27 cellular contexts compared by ENCODE assay signal in genomic region chr3:175337631-175338030, GRCh38.
"Had no signal": no experiment of that assay in that cellular context is flagged by ENCODE, and none has a peak within 500 bp of the region (broad histone marks: within the 10 kb centered on the region; RNA-seq: fewer than 3 reads in every experiment).

No MANE protein-coding gene starts in this region.

- H3K27me3 Mint-ChIP-seq: naive thymus-derived CD4-positive, alpha-beta T cell had no signal

- H3K9me3 ChIP-seq: colonic mucosa, esophagus squamous epithelium, heart right ventricle, left lung, ovary, testis, tibial nerve, upper lobe of right lung, uterus had no signal

- H3K4me3 ChIP-seq: colonic mucosa, esophagus squamous epithelium, heart right ventricle, left lung, ovary, testis, tibial nerve, upper lobe of right lung, uterus had no signal

- H3K4me1 Mint-ChIP-seq: nephron; stimulated activated effector memory CD8-positive, alpha-beta T cell treated with anti-CD3 and anti-CD28 coated beads, Interleukin-12 subunit alpha, Interleukin-12 subunit beta, amount 100 ng/mL, for 72 hours had no signal

- H3K36me3 Mint-ChIP-seq: stimulated activated effector memory CD8-positive, alpha-beta T cell treated with anti-CD3 and anti-CD28 coated beads, Interleukin-12 subunit alpha, Interleukin-12 subunit beta, amount 100 ng/mL, for 72 hours had no signal

- H3K9me3 Mint-ChIP-seq: nephron had no signal

- H3K27ac Mint-ChIP-seq: naive thymus-derived CD4-positive, alpha-beta T cell; nephron; stimulated activated effector memory CD8-positive, alpha-beta T cell treated with anti-CD3 and anti-CD28 coated beads, Interleukin-12 subunit alpha, Interleukin-12 subunit beta, amount 100 ng/mL, for 72 hours had no signal

- H3K36me3 ChIP-seq: colonic mucosa, esophagus squamous epithelium, heart right ventricle, left lung, ovary, tibial nerve, upper lobe of right lung, uterus had no signal

- H3K4me1 ChIP-seq: colonic mucosa, heart right ventricle, left lung, testis, upper lobe of right lung, uterus had no signal

- DNase-seq: colonic mucosa; dermis blood vessel endothelial cell; effector memory CD4-positive, alpha-beta T cell; esophagus squamous epithelium; foreskin melanocyte; glutamatergic neuron; heart right ventricle; hippocampal formation; left cardiac atrium; left lung; mesendoderm; midbrain; naive thymus-derived CD4-positive, alpha-beta T cell; nucleus accumbens; ovary; posterior cingulate gyrus; retina; stimulated activated CD4-positive, alpha-beta T cell treated with anti-CD3 and anti-CD28 coated beads, Interleukin-2, amount 100 ng/mL, for 24 hours; stimulated activated CD4-positive, alpha-beta T cell treated with anti-CD3 and anti-CD28 coated beads, Interleukin-4, amount 100 ng/mL, for 24 hours; stimulated activated naive CD4-positive, alpha-beta T cell treated with Interleukin-2 at 50 U/mL for 16 hours; substantia nigra; testis; upper lobe of right lung; uterus had no signal

- H3K27ac ChIP-seq: colonic mucosa, esophagus squamous epithelium, heart right ventricle, left lung, ovary, testis, tibial nerve, upper lobe of right lung, uterus had no signal

- H3K27me3 ChIP-seq: colonic mucosa, esophagus squamous epithelium, heart right ventricle, left lung, ovary, testis, tibial nerve, upper lobe of right lung, uterus had no signal

- ATAC-seq: heart right ventricle; left cardiac atrium; left lung; naive thymus-derived CD4-positive, alpha-beta T cell; stimulated activated effector memory CD8-positive, alpha-beta T cell treated with anti-CD3 and anti-CD28 coated beads, Interleukin-12 subunit alpha, Interleukin-12 subunit beta, amount 100 ng/mL, for 72 hours; upper lobe of right lung had no signal

- H3K4me3 Mint-ChIP-seq: naive thymus-derived CD4-positive, alpha-beta T cell; nephron; stimulated activated effector memory CD8-positive, alpha-beta T cell treated with anti-CD3 and anti-CD28 coated beads, Interleukin-12 subunit alpha, Interleukin-12 subunit beta, amount 100 ng/mL, for 72 hours had no signal
